Comparison of ENCODE assay signal across 19 cellular contexts in the genomic region with DNA sequence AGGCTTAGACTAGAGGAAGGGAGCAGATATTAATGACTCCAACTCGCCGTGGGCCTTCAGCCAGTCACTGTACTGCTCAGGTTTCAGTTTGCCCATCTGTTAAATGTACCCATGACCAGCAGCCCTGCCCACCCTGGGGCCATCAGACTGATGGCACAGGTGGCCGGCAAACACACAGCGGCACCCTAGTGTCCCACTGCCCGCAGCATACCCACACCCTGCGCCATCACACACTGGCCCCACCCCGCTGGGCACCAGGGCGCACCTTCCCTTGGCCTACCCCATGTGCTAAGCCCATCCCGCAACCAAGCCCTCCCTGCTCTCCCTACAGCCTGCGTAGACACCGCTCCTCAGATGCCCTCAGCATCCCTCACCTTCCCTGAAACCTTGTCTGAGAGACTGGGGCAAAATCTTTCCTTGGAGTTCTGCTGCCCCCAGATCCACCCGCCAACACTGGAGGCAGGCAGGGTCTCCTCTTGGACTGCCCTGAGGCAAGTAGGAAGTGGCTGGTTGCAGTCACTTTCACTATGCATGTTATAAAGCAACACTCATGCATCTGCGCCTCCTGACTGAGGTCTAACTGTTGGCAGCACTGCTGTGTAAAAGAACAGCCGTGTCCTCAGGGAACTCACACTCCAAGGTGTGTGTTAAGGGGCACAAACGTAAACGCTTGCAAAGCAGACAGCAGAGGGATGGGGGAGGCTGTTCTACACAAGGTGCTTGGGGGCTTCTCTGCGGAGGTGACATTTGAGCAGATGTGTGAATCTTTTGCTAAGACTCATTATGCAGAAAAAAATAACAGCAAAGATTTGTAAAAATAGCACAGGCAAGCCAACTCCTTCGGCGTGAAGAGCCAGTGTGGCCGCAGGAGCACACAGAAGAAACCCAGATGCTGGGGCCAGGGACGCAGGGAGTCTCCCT. TPM values are rescaled to one million over a fixed set of nuclear protein-coding genes. Genes with fewer than 3 reads are reported as not detected.
A peak's percentile ranks its signal among the peaks of the same experiment; 100 is the strongest.
DNase-seq lines count a peak whose midpoint lies in the region; ATAC-seq and TF ChIP-seq lines count a peak whose summit lies in the region.
"Had no signal": no experiment of that assay in that cellular context is flagged by ENCODE, and none has a peak within 500 bp of the region (broad histone marks: within the 10 kb centered on the region; RNA-seq: fewer than 3 reads in every experiment).

No MANE protein-coding gene starts in this region.

- no peak for TF ChIP-seq CTCF in coronary artery (IDR thresholded peaks at IDR 0.05)
- no peak for TF ChIP-seq CTCF in nephron progenitor cell (IDR thresholded peaks at IDR 0.05)
- TF ChIP-seq CTCF in vagina (IDR thresholded peaks at IDR 0.05) = no peak

- H3K4me3 ChIP-seq in coronary artery (peak overlapping the region; percentile 10), vagina (no peak overlapping the region)
- H3K4me3 ChIP-seq: lung, ovary, SJCRH30 had no signal

- H3K27ac Mint-ChIP-seq in stimulated activated naive CD8-positive, alpha-beta T cell treated with anti-CD3 and anti-CD28 coated beads, Interleukin-15, amount 100 ng/mL, for 72 hours = peak overlapping the region in 1 of 2 donors; percentile 6
- H3K27ac Mint-ChIP-seq in nephron progenitor cell = peak overlapping the region; percentile 61
- H3K27ac Mint-ChIP-seq in T-cell = no peak overlapping the region

- POLR2A ChIA-PET in T-cell (lab: Charles Lee) = no interaction called here

- peaks cover 85% of the 10 kb centered on the region for H3K4me1 ChIP-seq in vagina

- ATAC-seq in stimulated activated naive CD8-positive, alpha-beta T cell treated with anti-CD3 and anti-CD28 coated beads, Interleukin-15, amount 100 ng/mL, for 72 hours = peak; percentile 37
- ATAC-seq in stimulated activated naive CD8-positive, alpha-beta T cell treated with anti-CD3 and anti-CD28 coated beads, Interleukin-15, Interleukin-2, amounts not matched to agents 100 U/mL and 50 U/mL, for 24 hours = no peak
- no peak for ATAC-seq in GM18517 (IDR thresholded peaks at IDR 0.05; ENCODE audit: unreplicated experiment)
- no peak for ATAC-seq in T-cell (replicated peaks in 1 of 4)

- H3K36me3 Mint-ChIP-seq in nephron progenitor cell (ENCODE audit: low read depth) (no peaks in the 10 kb centered on the region), T-cell (no peaks in the 10 kb centered on the region)

- H3K27me3 Mint-ChIP-seq in stimulated activated naive CD8-positive, alpha-beta T cell treated with anti-CD3 and anti-CD28 coated beads, Interleukin-15, amount 100 ng/mL, for 72 hours = peaks cover 84% of the 10 kb centered on the region
- H3K27me3 Mint-ChIP-seq in nephron progenitor cell (ENCODE audit: low read depth, poor library complexity) (no peaks in the 10 kb centered on the region), T-cell (peaks cover 31 to 46% of the 10 kb centered on the region in 2 donors)

- intact Hi-C loops in vagina (cut with DNase I) = no loop called here

- no peaks in the 10 kb centered on the region for H3K9me3 Mint-ChIP-seq in stimulated activated naive CD8-positive, alpha-beta T cell treated with anti-CD3 and anti-CD28 coated beads, Interleukin-15, amount 100 ng/mL, for 72 hours
- H3K9me3 Mint-ChIP-seq in nephron progenitor cell (no peaks in the 10 kb centered on the region), T-cell (no peaks in the 10 kb centered on the region)

- no peaks in the 10 kb centered on the region for H3K27me3 ChIP-seq in vagina
- H3K27me3 ChIP-seq: ovary, SJCRH30 had no signal

- DNase-seq in stimulated activated naive CD8-positive, alpha-beta T cell treated with anti-CD3 and anti-CD28 coated beads, Interleukin-15, amount 100 ng/mL, for 72 hours = no peak
- no peak for DNase-seq in stimulated activated naive CD8-positive, alpha-beta T cell treated with anti-CD3 and anti-CD28 coated beads, Interleukin-15, Interleukin-2, amounts not matched to agents 100 U/mL and 50 U/mL, for 24 hours
- DNase-seq in coronary artery (ENCODE audit: low spot score) (no peak), nephron progenitor cell (no peak), vagina (ENCODE audit: extremely low spot score in 2 of 2) (no peak), T-cell (no peak), activated gamma-delta T cell treated with Interleukin-2 at 50 U/mL for 16 hours (no peak)
- DNase-seq: activated naive CD4-positive, alpha-beta T cell treated with Interleukin-2 at 50 U/mL for 16 hours; central memory CD4-positive, alpha-beta T cell; erythroblast; hypothalamus; NCI-H2029 treated with DMSO at 0.1 percent for 48 hours; NK-92 treated with Interleukin-12 subunit alpha and Interleukin-12 subunit beta, amount 100 ng/mL, for 24 hours; SJCRH30 had no signal

- H3K9me3 ChIP-seq in vagina = no peaks in the 10 kb centered on the region
- H3K9me3 ChIP-seq: ovary, SJCRH30 had no signal

- CTCF ChIA-PET in T-cell (lab: Charles Lee) = no interaction called here

- no peaks in the 10 kb centered on the region for H3K36me3 ChIP-seq in vagina
- H3K36me3 ChIP-seq: ovary, SJCRH30 had no signal

- H3K4me1 Mint-ChIP-seq in stimulated activated naive CD8-positive, alpha-beta T cell treated with anti-CD3 and anti-CD28 coated beads, Interleukin-15, amount 100 ng/mL, for 72 hours = no peaks in the 10 kb centered on the region
- H3K4me1 Mint-ChIP-seq in nephron progenitor cell = peaks cover 82% of the 10 kb centered on the region
- H3K4me1 Mint-ChIP-seq in T-cell = no peaks in the 10 kb centered on the region

- H3K4me3 Mint-ChIP-seq in stimulated activated naive CD8-positive, alpha-beta T cell treated with anti-CD3 and anti-CD28 coated beads, Interleukin-15, amount 100 ng/mL, for 72 hours = no peak overlapping the region
- no peak overlapping the region for H3K4me3 Mint-ChIP-seq in nephron progenitor cell
- no peak overlapping the region for H3K4me3 Mint-ChIP-seq in T-cell

- H3K27ac ChIP-seq in coronary artery (peak overlapping the region; percentile 39 to 83), vagina (peak overlapping the region; percentile 5)
- H3K27ac ChIP-seq: KMS-11, ovary, SJCRH30 had no signal

- TF ChIP-seq POLR2A in vagina (IDR thresholded peaks at IDR 0.05) = no peak

RNA-seq across cellular contexts. Expression of gene BCAR1, which starts 6.7 kb away (rescaled TPM):
- 39.5 TPM for total RNA-seq in vagina
- 1 to 10 TPM in 2 of 5 donors, under 1 TPM in 3; 0.49 to 1.6 (median 0.98) TPM for total RNA-seq in T-cell

RNA-seq across cellular contexts. Expression of gene CTRB1, which starts 39.4 kb away (rescaled TPM):
- not detected for total RNA-seq in vagina
- 1 to 10 TPM in 3 of 5 donors, not detected in 2; 6.1 to 8.3 (median 7.9) TPM for total RNA-seq in T-cell
- total RNA-seq: SJCRH30, ureter had no signal

RNA-seq across cellular contexts. Expression of gene CTRB2, which starts 51.2 kb away (rescaled TPM):
- total RNA-seq in vagina = not detected
- 10 to 100 TPM in 3 of 5 donors, not detected in 2; 14.4 to 18.7 (median 15.1) TPM for total RNA-seq in T-cell
- total RNA-seq: SJCRH30, ureter had no signal

Comparison
In these comparisons a context has a peak if more than half of its experiments do, and no peak if none do; other contexts are left out.
1. RNA of gene BCAR1, which starts 6.7 kb away (total RNA-seq): 39.5 TPM in vagina (single experiment); 0.49 to 1.6 TPM in T-cell; every median in the first group is over 10 times any median in the second.